ENCODE assay signal across 20 cellular contexts in the genomic region with DNA sequence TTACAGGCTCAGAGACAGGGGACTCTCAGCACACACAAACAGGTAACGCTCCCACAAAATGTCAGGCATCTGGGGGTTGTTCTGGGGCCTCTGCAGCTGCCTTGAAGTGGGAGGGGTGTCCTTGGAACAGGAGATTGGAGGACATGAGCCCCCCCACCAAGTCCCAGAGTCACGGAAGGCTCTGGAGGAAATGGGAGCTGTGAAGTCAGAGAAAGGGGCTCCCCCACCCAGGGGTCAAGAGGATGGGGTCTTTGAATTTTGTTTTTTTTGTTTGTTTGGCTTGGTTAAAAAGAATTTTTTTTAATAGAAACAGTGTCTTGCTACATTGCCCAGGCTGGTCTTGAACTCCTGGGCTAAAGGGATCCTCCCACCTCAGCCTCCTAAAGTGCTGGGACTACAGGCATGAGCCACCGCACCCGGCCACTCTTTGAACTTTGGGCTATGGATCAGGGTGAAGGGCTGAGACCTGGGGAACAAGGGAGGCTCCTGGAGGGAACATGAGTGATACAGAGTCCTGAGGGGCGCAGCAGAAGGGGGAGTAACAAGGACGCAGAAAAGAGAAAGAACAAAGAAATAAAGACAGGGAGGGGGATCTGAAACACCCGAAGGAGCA. TPM values are rescaled to one million over a fixed set of nuclear protein-coding genes. Genes with fewer than 3 reads are reported as not detected.
A peak's percentile ranks its signal among the peaks of the same experiment; 100 is the strongest.
DNase-seq lines count a peak whose midpoint lies in the region; ATAC-seq and TF ChIP-seq lines count a peak whose summit lies in the region.
"Had no signal": no experiment of that assay in that cellular context is flagged by ENCODE, and none has a peak within 500 bp of the region (broad histone marks: within the 10 kb centered on the region; RNA-seq: fewer than 3 reads in every experiment).

No MANE protein-coding gene starts in this region.

- H4K20me1 ChIP-seq in smooth muscle cell (ENCODE audit: low read depth), result peaks cover 87% of the 10 kb centered on the region

- H3K9ac ChIP-seq in muscle layer of colon (ENCODE audit: low read length), result peak overlapping the region; percentile 24
- no peak overlapping the region for H3K9ac ChIP-seq in smooth muscle cell (ENCODE audit: low read depth)
- H3K9ac ChIP-seq: BLaER1 had no signal

- no peak for ATAC-seq in heart right ventricle
- no peak for ATAC-seq in left cardiac atrium
- ATAC-seq: PC-3, T-cell had no signal

- H3F3A ChIP-seq in smooth muscle cell (ENCODE audit: low read depth), result no peaks in the 10 kb centered on the region

- H2AFZ ChIP-seq in smooth muscle cell (ENCODE audit: low read depth), result no peak overlapping the region

- TF ChIP-seq CTCF in heart right ventricle (IDR thresholded peaks at IDR 0.05) (no peak), smooth muscle cell (IDR thresholded peaks at IDR 0.05; ENCODE audit: borderline replicate concordance, insufficient read depth, poor library complexity, severe bottlenecking) (no peak), vagina (IDR thresholded peaks at IDR 0.05) (no peak)

- peaks cover 73% of the 10 kb centered on the region for H3K79me2 ChIP-seq in smooth muscle cell (ENCODE audit: low read depth)

- H3K4me3 ChIP-seq in heart right ventricle (no peak overlapping the region), muscle layer of colon (ENCODE audit: low read depth in 1 of 2, low read length in 2 of 2) (no peak overlapping the region), smooth muscle cell (no peak overlapping the region), vagina (no peak overlapping the region)
- H3K4me3 ChIP-seq: BLaER1, dorsolateral prefrontal cortex, HAP-1 had no signal

- H3K27ac ChIP-seq in heart right ventricle (peak overlapping the region in 9 of 10 donors; percentile 44 to 89 (median 75)), muscle layer of colon (ENCODE audit: low read depth, low read length) (peak overlapping the region; percentile 91), smooth muscle cell (ENCODE audit: low read depth) (peak overlapping the region; percentile 65), vagina (peak overlapping the region; percentile 73)
- H3K27ac ChIP-seq: BLaER1, epithelial cell of prostate had no signal

- H3K4me2 ChIP-seq in smooth muscle cell, result no peak overlapping the region
- H3K4me2 ChIP-seq: BLaER1 had no signal

- WGBS in heart right ventricle, 2 donors, result 68 to 86% methylated on average over 7 of the region's 7 CpGs
- WGBS in smooth muscle cell (ENCODE audit: low lambda C conversion rate), result 91% methylated on average over 7 of the region's 7 CpGs

- DNase-seq in heart right ventricle (no peak), left cardiac atrium (no peak), smooth muscle cell (lab: John Stamatoyannopoulos, UW; ENCODE audit: unreplicated experiment) (no peak), vagina (ENCODE audit: extremely low spot score in 2 of 2) (no peak), T-helper 1 cell (no peak), NCI-H146 treated with DMSO at 0.1 percent for 48 hours (lab: John Stamatoyannopoulos, UW; ENCODE audit: unreplicated experiment) (no peak)
- no peak for DNase-seq in activated CD4-positive, alpha-beta T cell treated with anti-CD3 and anti-CD28 coated beads for 4 hours
- DNase-seq: activated CD4-positive, alpha-beta T cell treated with anti-CD3 and anti-CD28 coated beads for 48 hours; KG1; kidney glomerular epithelial cell; NCI-H187; NCI-H2227 treated with DMSO at 0.1 percent for 48 hours; PC-3; trophoblast cell had no signal

- H3K4me1 ChIP-seq in heart right ventricle, result peaks cover 36 to 99% (median 90%) of the 10 kb centered on the region in 9 donors
- H3K4me1 ChIP-seq in muscle layer of colon (ENCODE audit: insufficient read depth, low read length), result peaks cover 95% of the 10 kb centered on the region
- peaks cover 8% of the 10 kb centered on the region for H3K4me1 ChIP-seq in smooth muscle cell (ENCODE audit: low read depth)
- H3K4me1 ChIP-seq in vagina, result peaks cover 93% of the 10 kb centered on the region
- H3K4me1 ChIP-seq: HAP-1 had no signal

- H3K36me3 ChIP-seq in heart right ventricle, result no peaks in the 10 kb centered on the region
- no peaks in the 10 kb centered on the region for H3K36me3 ChIP-seq in muscle layer of colon (ENCODE audit: insufficient read depth, low read length)
- H3K36me3 ChIP-seq in smooth muscle cell (ENCODE audit: low read depth), result no peaks in the 10 kb centered on the region
- H3K36me3 ChIP-seq in vagina, result no peaks in the 10 kb centered on the region
- H3K36me3 ChIP-seq: HAP-1 had no signal

- H3K9me3 ChIP-seq in heart right ventricle (no peaks in the 10 kb centered on the region), muscle layer of colon (ENCODE audit: low read length) (no peaks in the 10 kb centered on the region), smooth muscle cell (replicated peaks; ENCODE audit: low read depth) (no peaks in the 10 kb centered on the region), vagina (no peaks in the 10 kb centered on the region)
- H3K9me3 ChIP-seq: BLaER1, HAP-1 had no signal

- H3K27me3 ChIP-seq in heart right ventricle (no peaks in the 10 kb centered on the region), muscle layer of colon (ENCODE audit: control insufficient read depth in 1 of 2, insufficient read depth in 2 of 2, low read length in 2 of 2) (no peaks in the 10 kb centered on the region), smooth muscle cell (ENCODE audit: low read depth) (no peaks in the 10 kb centered on the region), vagina (no peaks in the 10 kb centered on the region)
- H3K27me3 ChIP-seq: BLaER1 had no signal

- intact Hi-C loops in heart right ventricle (cut with DNase I) (no loop called here), left cardiac atrium (cut with DNase I) (no loop called here), vagina (cut with DNase I) (no loop called here)

- TF ChIP-seq POLR2A in vagina (IDR thresholded peaks at IDR 0.05), result no peak

RNA-seq across cellular contexts. Expression of gene TNS1, which starts 46.8 kb away (rescaled TPM):
- total RNA-seq in heart right ventricle (100 to 1,000 TPM; 583 to 844 (median 738) TPM), left cardiac atrium (100 to 1,000 TPM; 436 to 508 TPM), smooth muscle cell (61.5 and 67.7 TPM in 2 replicates), vagina (216 TPM)
- polyA plus RNA-seq in heart right ventricle (100 to 1,000 TPM in 1 of 2 donors, 10 to 100 TPM in 1; 64.6 to 244 TPM), smooth muscle cell (45.0 and 52.3 TPM in 2 replicates)
